Comparison of ENCODE assay signal across 18 cellular contexts in genomic region chr13:111486331-111486730, GRCh38.
"Had no signal": no experiment of that assay in that cellular context is flagged by ENCODE, and none has a peak within 500 bp of the region (broad histone marks: within the 10 kb centered on the region; RNA-seq: fewer than 3 reads in every experiment).

No MANE protein-coding gene starts in this region.

- H3K4me1 Mint-ChIP-seq: mesothelial cell of epicardium had no signal

- H3K27ac Mint-ChIP-seq: mesothelial cell of epicardium; natural killer cell treated with Interleukin-12 subunit alpha and Interleukin-12 subunit beta and Interleukin-15 and Interleukin-18, amount 100 ng/mL, for 72 hours; neural progenitor cell had no signal

- H3K4me3 Mint-ChIP-seq: mesothelial cell of epicardium; natural killer cell treated with Interleukin-12 subunit alpha and Interleukin-12 subunit beta and Interleukin-15 and Interleukin-18, amount 100 ng/mL, for 72 hours; neural progenitor cell had no signal

- H3K9me3 Mint-ChIP-seq: natural killer cell treated with Interleukin-12 subunit alpha and Interleukin-12 subunit beta and Interleukin-15 and Interleukin-18, amount 100 ng/mL, for 72 hours had no signal

- H3K9me3 ChIP-seq: thyroid gland had no signal

- H3K4me3 ChIP-seq: cardiac muscle cell, esophagus squamous epithelium, gastroesophageal sphincter, neural progenitor cell, psoas muscle, right lobe of liver, thyroid gland, upper lobe of left lung had no signal

- H3K36me3 Mint-ChIP-seq: mesothelial cell of epicardium; natural killer cell treated with Interleukin-12 subunit alpha and Interleukin-12 subunit beta and Interleukin-15 and Interleukin-18, amount 100 ng/mL, for 72 hours; neural progenitor cell had no signal

- ATAC-seq: gastroesophageal sphincter; natural killer cell treated with Interleukin-12 subunit alpha and Interleukin-12 subunit beta and Interleukin-15 and Interleukin-18, amount 100 ng/mL, for 72 hours; psoas muscle; right lobe of liver had no signal

- H3K27ac ChIP-seq: cardiac muscle cell, esophagus squamous epithelium, gastroesophageal sphincter, neural progenitor cell, parathyroid adenoma, psoas muscle, right lobe of liver, thyroid gland, upper lobe of left lung had no signal

- H3K36me3 ChIP-seq: cardiac muscle cell, esophagus squamous epithelium, gastroesophageal sphincter, neural progenitor cell, right lobe of liver, thyroid gland, upper lobe of left lung had no signal

- H3K27me3 ChIP-seq: cardiac muscle cell, neural progenitor cell, right lobe of liver, thyroid gland, upper lobe of left lung had no signal

- H3K4me1 ChIP-seq: esophagus squamous epithelium, gastroesophageal sphincter, parathyroid adenoma, psoas muscle, right lobe of liver, thyroid gland, upper lobe of left lung had no signal

- DNase-seq: dermis blood vessel endothelial cell; esophagus squamous epithelium; foreskin fibroblast; glutamatergic neuron; kidney glomerular epithelial cell; occipital lobe; psoas muscle; retina; stimulated activated naive CD4-positive, alpha-beta T cell treated with Interleukin-2 at 50 U/mL for 16 hours; thyroid gland had no signal
